ENCODE assay signal across 1 cellular context in genomic region chr15:23420806-23421575, GRCh38.
TF ChIP-seq lines count a peak whose summit lies in the region.

No MANE protein-coding gene starts in this region.

TF ChIP-seq in SK-N-SH, 30 proteins besides CTCF, POLR2A, EP300 and RAD21 (continued from another document):
- TF ChIP-seq REST (IDR thresholded peaks at IDR 0.05; ENCODE audit: low read depth, low read length) (no peak), SMC3 (IDR thresholded peaks at IDR 0.05; ENCODE audit: low read depth, low read length) (no peak), NFIC (IDR thresholded peaks at IDR 0.05; ENCODE audit: borderline replicate concordance) (no peak), MEF2A (IDR thresholded peaks at IDR 0.05; ENCODE audit: borderline replicate concordance, low read depth) (no peak), EZH2phosphoT487 (IDR thresholded peaks at IDR 0.05; ENCODE audit: borderline replicate concordance, low read depth) (no peak), GATA2 (CRISPR knock-in tag; IDR thresholded peaks at IDR 0.05) (no peak), SIN3A (IDR thresholded peaks at IDR 0.05; ENCODE audit: borderline replicate concordance, low read depth, low read length) (no peak)
TF ChIP-seq in SK-N-SH: peak in this region for 0.
